In genomic region chr11:64765291-64765803, GRCh38 we compare ENCODE assay signal across 11 cellular contexts. TPM values are rescaled to one million over a fixed set of nuclear protein-coding genes. Genes with fewer than 3 reads are reported as not detected.
DNase-seq lines count a peak whose midpoint lies in the region; ATAC-seq, FAIRE-seq and TF ChIP-seq lines count a peak whose summit lies in the region.
"Had no signal": no experiment of that assay in that cellular context is flagged by ENCODE, and none has a peak within 500 bp of the region (broad histone marks: within the 10 kb centered on the region; RNA-seq: fewer than 3 reads in every experiment).

No MANE protein-coding gene starts in this region.

- peak overlapping the region; percentile 71 for H3K4me3 Mint-ChIP-seq in stimulated activated naive CD8-positive, alpha-beta T cell treated with anti-CD3 and anti-CD28 coated beads, Interleukin-15, Interleukin-2, amounts not matched to agents 100 ng/mL and 50 ng/mL, for 24 hours
- H3K4me3 Mint-ChIP-seq in activated naive CD8-positive, alpha-beta T cell = peak overlapping the region; percentile 85

- no peak overlapping the region for H2AFZ ChIP-seq in keratinocyte (ENCODE audit: control insufficient read depth, low read length)

- DNase-seq in stimulated activated naive CD8-positive, alpha-beta T cell treated with anti-CD3 and anti-CD28 coated beads, Interleukin-15, Interleukin-2, amounts not matched to agents 100 U/mL and 50 U/mL, for 24 hours = no peak
- DNase-seq in keratinocyte (ENCODE audit: low read depth, low spot score) (no peak), DMS79 (lab: John Stamatoyannopoulos, UW) (no peak)
- no peak for DNase-seq in NK-92 treated with Interleukin-12 subunit alpha and Interleukin-12 subunit beta, amount 100 ng/mL, for 24 hours (lab: John Stamatoyannopoulos, UW)
- DNase-seq: aorta, GOT3 had no signal

- peaks cover 27% of the 10 kb centered on the region for H4K20me1 ChIP-seq in keratinocyte (ENCODE audit: control insufficient read depth, extremely low read depth, insufficient read depth, low read length)

- peaks cover 3% of the 10 kb centered on the region for H3K9me1 ChIP-seq in keratinocyte (ENCODE audit: control insufficient read depth, extremely low read depth, insufficient read depth, low read length)

- peaks cover 24% of the 10 kb centered on the region for H3K4me1 ChIP-seq in keratinocyte (ENCODE audit: control insufficient read depth, extremely low read depth, insufficient read depth, low read length)

- H3K79me2 ChIP-seq in keratinocyte (ENCODE audit: control insufficient read depth, insufficient read depth, low read length) = peaks cover 30% of the 10 kb centered on the region

- no peak overlapping the region for H3K27ac ChIP-seq in keratinocyte (ENCODE audit: control insufficient read depth, insufficient read depth, low read length)
- H3K27ac ChIP-seq: KMS-11 had no signal

- no peak for FAIRE-seq in keratinocyte (lab: Jason Lieb, UNC)

- H3K9me3 Mint-ChIP-seq in stimulated activated naive CD8-positive, alpha-beta T cell treated with anti-CD3 and anti-CD28 coated beads, Interleukin-15, Interleukin-2, amounts not matched to agents 100 ng/mL and 50 ng/mL, for 24 hours = no peaks in the 10 kb centered on the region
- H3K9me3 Mint-ChIP-seq in activated naive CD8-positive, alpha-beta T cell (ENCODE audit: low read depth) = no peaks in the 10 kb centered on the region

- peak overlapping the region; percentile 85 for H3K27ac Mint-ChIP-seq in stimulated activated naive CD8-positive, alpha-beta T cell treated with anti-CD3 and anti-CD28 coated beads, Interleukin-15, Interleukin-2, amounts not matched to agents 100 ng/mL and 50 ng/mL, for 24 hours
- peak overlapping the region; percentile 86 for H3K27ac Mint-ChIP-seq in activated naive CD8-positive, alpha-beta T cell

- no peaks in the 10 kb centered on the region for H3K9me3 ChIP-seq in keratinocyte (ENCODE audit: control insufficient read depth, low read depth, low read length)

- no peak overlapping the region for H3K4me3 ChIP-seq in keratinocyte (ENCODE audit: control insufficient read depth in 2 of 3, extremely low read depth in 1 of 3, insufficient read depth in 2 of 3, low read depth in 1 of 3, low read length in 3 of 3)

- peaks cover 51 to 75% of the 10 kb centered on the region in 2 experiments for H3K36me3 ChIP-seq in keratinocyte (ENCODE audit: control insufficient read depth in 2 of 2, extremely low read depth in 1 of 2, insufficient read depth in 2 of 2, low read length in 2 of 2)

- peaks cover 92% of the 10 kb centered on the region for H3K4me1 Mint-ChIP-seq in stimulated activated naive CD8-positive, alpha-beta T cell treated with anti-CD3 and anti-CD28 coated beads, Interleukin-15, Interleukin-2, amounts not matched to agents 100 ng/mL and 50 ng/mL, for 24 hours (ENCODE audit: low read depth)
- H3K4me1 Mint-ChIP-seq in activated naive CD8-positive, alpha-beta T cell (ENCODE audit: low read depth) = peaks cover 90% of the 10 kb centered on the region

- no peaks in the 10 kb centered on the region for H3K27me3 ChIP-seq in keratinocyte (ENCODE audit: control insufficient read depth, extremely low read depth, insufficient read depth, low read length)

- peaks cover 74% of the 10 kb centered on the region for H3K36me3 Mint-ChIP-seq in stimulated activated naive CD8-positive, alpha-beta T cell treated with anti-CD3 and anti-CD28 coated beads, Interleukin-15, Interleukin-2, amounts not matched to agents 100 ng/mL and 50 ng/mL, for 24 hours (ENCODE audit: low read depth)
- H3K36me3 Mint-ChIP-seq in activated naive CD8-positive, alpha-beta T cell = peaks cover 8% of the 10 kb centered on the region

- ATAC-seq in stimulated activated naive CD8-positive, alpha-beta T cell treated with anti-CD3 and anti-CD28 coated beads, Interleukin-15, Interleukin-2, amounts not matched to agents 100 U/mL and 50 U/mL, for 24 hours = no peak
- no peak for ATAC-seq in GM21529 (IDR thresholded peaks at IDR 0.05; ENCODE audit: unreplicated experiment)
- no peak for ATAC-seq in HG03175 (IDR thresholded peaks at IDR 0.05; ENCODE audit: unreplicated experiment)

- TF ChIP-seq CTCF in keratinocyte (optimal IDR thresholded peaks at IDR 0.05 in 1 of 3, IDR thresholded peaks at IDR 0.05 in 1 of 3, conservative IDR thresholded peaks at IDR 0.05 in 1 of 3; ENCODE audit: extremely low read depth in 1 of 3, insufficient read depth in 2 of 3, low read length in 3 of 3) = peak; percentile 10 to 24 (median 10)

- no peak overlapping the region for H3K4me2 ChIP-seq in keratinocyte (ENCODE audit: control insufficient read depth, extremely low read depth, insufficient read depth, low read depth, low read length)
- H3K4me2 ChIP-seq: KMS-11 had no signal

- no peak overlapping the region for H3K9ac ChIP-seq in keratinocyte (ENCODE audit: control insufficient read depth, extremely low read depth, insufficient read depth, low read length)
- H3K9ac ChIP-seq: KMS-11 had no signal

- dilution Hi-C loops in keratinocyte (cut with MboI; ENCODE audit: extremely low pct_ligation_motif_present, low sequenced_read_pairs) = no loop called here

- H3K27me3 Mint-ChIP-seq in stimulated activated naive CD8-positive, alpha-beta T cell treated with anti-CD3 and anti-CD28 coated beads, Interleukin-15, Interleukin-2, amounts not matched to agents 100 ng/mL and 50 ng/mL, for 24 hours = no peaks in the 10 kb centered on the region
- H3K27me3 Mint-ChIP-seq in activated naive CD8-positive, alpha-beta T cell = no peaks in the 10 kb centered on the region

RNA-seq across cellular contexts. Expression of gene PYGM, which starts 5.6 kb away (rescaled TPM):
- 0.05 to 0.14 TPM in 2 of 3 replicates, not detected in the other for polyA plus RNA-seq in keratinocyte
- 0.14 TPM for polyA plus RNA-seq in keratinocyte (2011; ENCODE audit: low read depth)
- 0.04 TPM in 1 of 2 replicates, not detected in the other for polyA plus RNA-seq in keratinocyte (2011; cell fraction: cytosol; rRNA removed)
- 0.40 and 0.42 TPM in 2 replicates for polyA plus RNA-seq in keratinocyte (2011; cell fraction: nucleus; rRNA removed)
- 0.59 TPM in 1 of 2 replicates, not detected in the other for polyA plus RNA-seq in keratinocyte (2012; ENCODE audit: low replicate concordance)
- polyA minus RNA-seq in keratinocyte = 0.10 to 0.32 TPM in 2 of 3 replicates, not detected in the other
- not detected for polyA minus RNA-seq in keratinocyte (2011; cell fraction: cytosol; rRNA and poly(A)+ RNA removed)
- polyA minus RNA-seq in keratinocyte (2011; cell fraction: nucleus; rRNA and poly(A)+ RNA removed) = 0.53 and 0.85 TPM in 2 replicates

RNA-seq across cellular contexts. Expression of gene SF1, which starts 13.0 kb away (rescaled TPM):
- 34.3 to 153 TPM (median 54.5 TPM) in 3 replicates for polyA plus RNA-seq in keratinocyte
- polyA plus RNA-seq in keratinocyte (2011; ENCODE audit: low read depth) = 334 TPM
- polyA plus RNA-seq in keratinocyte (2011; cell fraction: cytosol; rRNA removed) = 50.6 and 57.5 TPM in 2 replicates
- 170 and 203 TPM in 2 replicates for polyA plus RNA-seq in keratinocyte (2011; cell fraction: nucleus; rRNA removed)
- 119 and 180 TPM in 2 replicates for polyA plus RNA-seq in keratinocyte (2012; ENCODE audit: low replicate concordance)
- 31.7 to 117 TPM (median 63.9 TPM) in 3 replicates for polyA minus RNA-seq in keratinocyte
- 54.7 TPM for polyA minus RNA-seq in keratinocyte (2011; cell fraction: cytosol; rRNA and poly(A)+ RNA removed)
- polyA minus RNA-seq in keratinocyte (2011; cell fraction: nucleus; rRNA and poly(A)+ RNA removed) = 62.7 and 81.1 TPM in 2 replicates

RNA-seq across cellular contexts. Expression of gene RASGRP2, which starts 21.4 kb away (rescaled TPM):
- polyA plus RNA-seq in keratinocyte = 0.35 to 0.49 TPM (median 0.49 TPM) in 3 replicates
- not detected for polyA plus RNA-seq in keratinocyte (2011; ENCODE audit: low read depth)
- polyA plus RNA-seq in keratinocyte (2011; cell fraction: cytosol; rRNA removed) = 0.23 and 0.34 TPM in 2 replicates
- 0.43 and 1.0 TPM in 2 replicates for polyA plus RNA-seq in keratinocyte (2011; cell fraction: nucleus; rRNA removed)
- polyA plus RNA-seq in keratinocyte (2012; ENCODE audit: low replicate concordance) = 0.11 and 0.47 TPM in 2 replicates
- 0.33 TPM in 1 of 3 replicates, not detected in the others for polyA minus RNA-seq in keratinocyte
- polyA minus RNA-seq in keratinocyte (2011; cell fraction: cytosol; rRNA and poly(A)+ RNA removed) = not detected
- polyA minus RNA-seq in keratinocyte (2011; cell fraction: nucleus; rRNA and poly(A)+ RNA removed) = not detected in 2 replicates

RNA-seq across cellular contexts. Expression of gene MAP4K2, which starts 37.7 kb away (rescaled TPM):
- polyA plus RNA-seq in keratinocyte = 6.7 to 12.5 TPM (median 10.7 TPM) in 3 replicates
- polyA plus RNA-seq in keratinocyte (2011; ENCODE audit: low read depth) = 5.4 TPM
- 6.6 and 14.4 TPM in 2 replicates for polyA plus RNA-seq in keratinocyte (2011; cell fraction: cytosol; rRNA removed)
- 13.5 and 16.6 TPM in 2 replicates for polyA plus RNA-seq in keratinocyte (2011; cell fraction: nucleus; rRNA removed)
- polyA plus RNA-seq in keratinocyte (2012; ENCODE audit: low replicate concordance) = 4.8 and 10.3 TPM in 2 replicates
- polyA minus RNA-seq in keratinocyte = 11.5 to 31.8 TPM (median 19.6 TPM) in 3 replicates
- 19.4 TPM for polyA minus RNA-seq in keratinocyte (2011; cell fraction: cytosol; rRNA and poly(A)+ RNA removed)
- 3.7 and 10.6 TPM in 2 replicates for polyA minus RNA-seq in keratinocyte (2011; cell fraction: nucleus; rRNA and poly(A)+ RNA removed)

RNA-seq across cellular contexts. Expression of gene NRXN2, which starts 42.4 kb away (rescaled TPM):
- not detected in 3 replicates for polyA plus RNA-seq in keratinocyte
- not detected for polyA plus RNA-seq in keratinocyte (2011; ENCODE audit: low read depth)
- not detected in 2 replicates for polyA plus RNA-seq in keratinocyte (2011; cell fraction: cytosol; rRNA removed)
- not detected in 2 replicates for polyA plus RNA-seq in keratinocyte (2011; cell fraction: nucleus; rRNA removed)
- polyA plus RNA-seq in keratinocyte (2012; ENCODE audit: low replicate concordance) = not detected in 2 replicates
- polyA minus RNA-seq in keratinocyte = not detected in 3 replicates
- not detected for polyA minus RNA-seq in keratinocyte (2011; cell fraction: cytosol; rRNA and poly(A)+ RNA removed)
- polyA minus RNA-seq in keratinocyte (2011; cell fraction: nucleus; rRNA and poly(A)+ RNA removed) = not detected in 2 replicates
